In genomic region chr2:241415196-241415595, GRCh38 we compare ENCODE assay signal across 14 cellular contexts. TPM values are rescaled to one million over a fixed set of nuclear protein-coding genes. Genes with fewer than 3 reads are reported as not detected.
A peak's percentile ranks its signal among the peaks of the same experiment; 100 is the strongest.
DNase-seq lines count a peak whose midpoint lies in the region; ATAC-seq, FAIRE-seq and TF ChIP-seq lines count a peak whose summit lies in the region.
"Had no signal": no experiment of that assay in that cellular context is flagged by ENCODE, and none has a peak within 500 bp of the region (broad histone marks: within the 10 kb centered on the region; RNA-seq: fewer than 3 reads in every experiment).

No MANE protein-coding gene starts in this region.

- no peak overlapping the region for H3K4me2 ChIP-seq in Karpas-422 (ENCODE audit: low read depth, low read length, poor library complexity, severe bottlenecking)
- no peak overlapping the region for H3K4me2 ChIP-seq in H1 (ENCODE audit: insufficient read depth in 1 of 2, low read depth in 2 of 2, low read length in 2 of 2)
- no peak overlapping the region for H3K4me2 ChIP-seq in osteoblast (ENCODE audit: insufficient read depth, low read length)
- H3K4me2 ChIP-seq: A549 had no signal

- H3K79me1 ChIP-seq in H1 (ENCODE audit: low read depth, low read length), result peaks cover 3% of the 10 kb centered on the region; the same call in 1 of the 2 replicates

- H2AFZ ChIP-seq in Karpas-422 (ENCODE audit: low read length) (no peak overlapping the region), H1 (ENCODE audit: low read length) (no peak overlapping the region), osteoblast (ENCODE audit: low read length) (no peak overlapping the region)

- H3K9me3 ChIP-seq in Karpas-422 (ENCODE audit: low read length) (no peaks in the 10 kb centered on the region), H1 (ENCODE audit: insufficient read depth in 2 of 2, low read depth in 1 of 2, low read length in 1 of 2) (no peaks in the 10 kb centered on the region), osteoblast (ENCODE audit: low read depth, low read length) (no peaks in the 10 kb centered on the region)
- H3K9me3 ChIP-seq: A549, BE2C had no signal

- FAIRE-seq in H1 (lab: Jason Lieb, UNC) (no peak), D721Med (lab: Jason Lieb, UNC) (no peak), frontal cortex (lab: Jason Lieb, UNC) (no peak)
- FAIRE-seq: A549, GM19239, H54 had no signal

- no peak overlapping the region for H3K14ac ChIP-seq in H1 (ENCODE audit: insufficient read length)

- H3K4me3 ChIP-seq in Karpas-422 (ENCODE audit: low read length), result no peak overlapping the region
- no peak overlapping the region for H3K4me3 ChIP-seq in H1 (ENCODE audit: extremely low read depth in 1 of 4, insufficient read depth in 2 of 4, low read depth in 3 of 4, low read length in 4 of 4)
- H3K4me3 ChIP-seq in osteoblast (ENCODE audit: insufficient read depth, low read length), result no peak overlapping the region
- H3K4me3 ChIP-seq: A549 had no signal

- no peak overlapping the region for H2BK12ac ChIP-seq in H1 (ENCODE audit: low read depth, low read length)

- no peak for ATAC-seq in HG02970 (IDR thresholded peaks at IDR 0.05; ENCODE audit: low FRiP score, unreplicated experiment)
- ATAC-seq: A549; CD8-positive, alpha-beta T cell had no signal

- H4K20me1 ChIP-seq in Karpas-422 (ENCODE audit: insufficient read depth, low read depth, low read length) (no peaks in the 10 kb centered on the region), H1 (replicated peaks in 1 of 2; ENCODE audit: control insufficient read depth in 1 of 2, insufficient read depth in 2 of 2, low read length in 2 of 2) (peaks cover 0 to 8% of the 10 kb centered on the region in 2 experiments), osteoblast (ENCODE audit: insufficient read depth, low read length) (peaks cover 2% of the 10 kb centered on the region)

- no peak overlapping the region for H3K4ac ChIP-seq in H1 (replicated peaks; ENCODE audit: insufficient read length, low read depth, low read length)

- no peak overlapping the region for H4K8ac ChIP-seq in H1 (ENCODE audit: extremely low read depth, insufficient read depth, low read length)

- no peaks in the 10 kb centered on the region for H3K23me2 ChIP-seq in H1 (ENCODE audit: low read depth, low read length)

- no peak overlapping the region for H4K5ac ChIP-seq in H1 (ENCODE audit: insufficient read length, low read depth, low read length)

- no peak overlapping the region for H2BK20ac ChIP-seq in H1 (ENCODE audit: low read length)

- no peak overlapping the region for H2BK120ac ChIP-seq in H1 (replicated peaks; ENCODE audit: low read depth, low read length)

- TF ChIP-seq EP300 in H1 (IDR thresholded peaks at IDR 0.05; ENCODE audit: borderline replicate concordance in 1 of 2, low read depth in 2 of 2, low read length in 2 of 2), result no peak

- H3K9ac ChIP-seq in Karpas-422 (ENCODE audit: low read length), result no peak overlapping the region
- H3K9ac ChIP-seq in H1 (replicated peaks in 1 of 4; ENCODE audit: extremely low read depth in 1 of 4, low read depth in 3 of 4, low read length in 3 of 4), result no peak overlapping the region

- no peak overlapping the region for H3K56ac ChIP-seq in H1 (replicated peaks; ENCODE audit: insufficient read length, low read depth, low read length)

- H3K27me3 ChIP-seq in Karpas-422 (ENCODE audit: low read length), result no peaks in the 10 kb centered on the region
- no peaks in the 10 kb centered on the region for H3K27me3 ChIP-seq in H1 (replicated peaks in 1 of 4; ENCODE audit: control insufficient read depth in 3 of 4, extremely low read depth in 1 of 4, insufficient read depth in 3 of 4, low read length in 3 of 4)
- H3K27me3 ChIP-seq in osteoblast (ENCODE audit: insufficient read depth, low read length), result no peaks in the 10 kb centered on the region
- H3K27me3 ChIP-seq: BE2C had no signal

- H2BK15ac ChIP-seq in H1 (ENCODE audit: low read length), result no peak overlapping the region

- CTCF ChIA-PET in H1 (lab: Charles Lee; ENCODE audit: partially characterized antibody), result interaction anchor here (0.5 to 1.3 kb wide), 2 partner anchors 181 to 286 kb away, joined by 3 read pairs; no protein-coding TSS in a partner anchor

- H2AK5ac ChIP-seq in H1 (ENCODE audit: low read depth, low read length), result no peak overlapping the region

- 85% methylated on average over 3 of the region's 3 CpGs; no CpG with 5 or more reads in 1 of the 2 experiments for WGBS in H1 (ENCODE audit: extremely low coverage in 1 of 2, insufficient coverage in 1 of 2, insufficient read length in 1 of 2, insufficient replicate concordance in 2 of 2, low coverage in 1 of 2, low lambda C conversion rate in 2 of 2, missing lambda C conversion rate in 1 of 2), 2 experiments

- TF ChIP-seq POLR2A in H1 (IDR thresholded peaks at IDR 0.05; ENCODE audit: control extremely low read depth in 1 of 2, low read depth in 2 of 2, low read length in 2 of 2), result no peak

- H3K23ac ChIP-seq in H1 (ENCODE audit: insufficient read length), result no peak overlapping the region

- H4K91ac ChIP-seq in H1 (replicated peaks; ENCODE audit: insufficient read length, low read length), result no peak overlapping the region

- peak; percentile 37 for DNase-seq in Karpas-422
- no peak for DNase-seq in H1 (ENCODE audit: low read depth in 1 of 2, low spot score in 2 of 2)
- DNase-seq in osteoblast (ENCODE audit: insufficient read length, low spot score, missing footprints), result peak; percentile 47
- DNase-seq in D721Med (ENCODE audit: insufficient read length, low spot score), result no peak
- DNase-seq in frontal cortex (ENCODE audit: low spot score in 2 of 2), result no peak
- DNase-seq: BE2C; CD8-positive, alpha-beta T cell; COR-L47; GF-D8 had no signal

- no peak for TF ChIP-seq RAD21 in H1 (IDR thresholded peaks at IDR 0.05 in 1 of 2, conservative IDR thresholded peaks at IDR 0.05 in 1 of 2; ENCODE audit: low read depth in 2 of 2, low read length in 2 of 2)

- H3K79me2 ChIP-seq in Karpas-422 (ENCODE audit: low read length) (no peaks in the 10 kb centered on the region), H1 (ENCODE audit: control insufficient read depth in 1 of 2, insufficient read depth in 2 of 2, low read length in 2 of 2) (no peaks in the 10 kb centered on the region), osteoblast (ENCODE audit: insufficient read depth, low read length) (no peaks in the 10 kb centered on the region)

- TF ChIP-seq CTCF in H1 (IDR thresholded peaks at IDR 0.05; ENCODE audit: control extremely low read depth in 1 of 3, insufficient read depth in 1 of 3, low read depth in 1 of 3, low read length in 3 of 3) (no peak), osteoblast (IDR thresholded peaks at IDR 0.05; ENCODE audit: extremely low read depth, low read depth, low read length) (no peak), D721Med (IDR thresholded peaks at IDR 0.05; ENCODE audit: insufficient read depth, missing control alignments) (no peak)

- no peak overlapping the region for H2BK5ac ChIP-seq in H1 (ENCODE audit: low read depth, low read length)

- POLR2A ChIA-PET in H1 (lab: Charles Lee; ENCODE audit: partially characterized antibody), result interaction anchor here (1.5 kb wide), 1 partner anchor 61 kb away, joined by 3 read pairs; no protein-coding TSS in a partner anchor

- H3K4me1 ChIP-seq in Karpas-422 (ENCODE audit: low read length) (peaks cover 18% of the 10 kb centered on the region), H1 (replicated peaks in 1 of 4; ENCODE audit: control insufficient read depth in 3 of 4, insufficient read depth in 4 of 4, low read length in 3 of 4) (no peaks in the 10 kb centered on the region), osteoblast (ENCODE audit: insufficient read depth, low read length) (peaks cover 23% of the 10 kb centered on the region)
- H3K4me1 ChIP-seq: A549, BE2C had no signal

- H3K18ac ChIP-seq in H1 (ENCODE audit: extremely low read depth, low read length), result no peak overlapping the region

- H3K27ac ChIP-seq in Karpas-422 (ENCODE audit: low read length), result no peak overlapping the region
- H3K27ac ChIP-seq in H1 (ENCODE audit: low read depth, low read length), result no peak overlapping the region
- no peak overlapping the region for H3K27ac ChIP-seq in osteoblast (ENCODE audit: low read depth, low read length)
- H3K27ac ChIP-seq: A549, C4-2B had no signal

- H3K36me3 ChIP-seq in Karpas-422 (ENCODE audit: insufficient read depth, low read length) (peaks cover 4% of the 10 kb centered on the region; the same call in 1 of the 2 replicates), H1 (ENCODE audit: control insufficient read depth in 2 of 4, insufficient read depth in 4 of 4, low read length in 3 of 4) (peaks cover 3 to 40% (median 12%) of the 10 kb centered on the region in 4 experiments; a peak in 6 of 8 replicates), osteoblast (ENCODE audit: insufficient read depth, low read length) (peaks cover 51% of the 10 kb centered on the region)

- no peaks in the 10 kb centered on the region for H3K9me2 ChIP-seq in Karpas-422 (replicated peaks; ENCODE audit: insufficient read depth, low read length)

TF ChIP-seq in H1, 55 proteins besides CTCF, POLR2A, EP300 and RAD21:
- TF ChIP-seq PHF8 (conservative IDR thresholded peaks at IDR 0.05; ENCODE audit: low read depth, low read length), result no peak
- TF ChIP-seq SUZ12 (IDR thresholded peaks at IDR 0.05; ENCODE audit: low read length), result no peak
- TF ChIP-seq EZH2 (IDR thresholded peaks at IDR 0.05; ENCODE audit: low read depth, low read length, severe bottlenecking), result no peak
- no peak for TF ChIP-seq TAF1 (IDR thresholded peaks at IDR 0.05; ENCODE audit: low read depth, low read length)
- TF ChIP-seq NANOG (IDR thresholded peaks at IDR 0.05; ENCODE audit: insufficient read depth, low read depth, low read length, poor library complexity, severe bottlenecking), result no peak
- TF ChIP-seq TEAD4 (IDR thresholded peaks at IDR 0.05; ENCODE audit: low read depth, low read length), result peak; percentile 40; the same call in 1 of the 2 replicates

RNA-seq across cellular contexts. Expression of gene FARP2, which starts 59.1 kb away (rescaled TPM):
- 30.5 and 40.0 TPM in 2 replicates for total RNA-seq in Karpas-422 (2014; rRNA removed; shearing (Covaris generic); ENCODE audit: low replicate concordance)
- total RNA-seq in H1 (2021; fragmentation: NEBNext Ultra II Directional; extraction: Animal tissue kit (Norgen Biotek cat#: 25700)), result 33.4 and 35.7 TPM in 2 replicates
- polyA plus RNA-seq in H1 (2011; rRNA removed), result 12.4 and 12.7 TPM in 2 replicates
- polyA plus RNA-seq in H1 (2011; cell fraction: cytosol; rRNA removed), result 11.9 TPM
- polyA plus RNA-seq in H1 (2011; cell fraction: nucleus; rRNA removed), result 25.5 TPM
- 12.1 to 18.4 TPM (median 17.0 TPM) in 4 replicates for polyA plus RNA-seq in H1 (2012, experiment 1 of 2)
- polyA plus RNA-seq in H1 (2012, experiment 2 of 2), result 4.6 TPM
- polyA plus RNA-seq in H1 (2013, experiment 1 of 2), result 12.1 TPM
- polyA plus RNA-seq in H1 (2013, experiment 2 of 2), result 11.4 TPM
- 34.4 and 36.1 TPM in 2 replicates for polyA minus RNA-seq in H1 (2011; rRNA and poly(A)+ RNA removed)
- polyA minus RNA-seq in H1 (2011; cell fraction: cytosol; rRNA and poly(A)+ RNA removed), result 14.8 TPM
- polyA minus RNA-seq in H1 (2011; cell fraction: nucleus; rRNA and poly(A)+ RNA removed), result 40.0 TPM
- total RNA-seq in osteoblast (41.3 and 44.5 TPM in 2 replicates), frontal cortex (37.1 TPM)

Comparison
In these comparisons a context has a peak if more than half of its experiments do, and no peak if none do; other contexts are left out.
1. DNase-seq: peak in Karpas-422 (single experiment) and osteoblast (single experiment); none in H1 (0 of 2), D721Med (single experiment) and frontal cortex (0 of 2).